In the genomic region with DNA sequence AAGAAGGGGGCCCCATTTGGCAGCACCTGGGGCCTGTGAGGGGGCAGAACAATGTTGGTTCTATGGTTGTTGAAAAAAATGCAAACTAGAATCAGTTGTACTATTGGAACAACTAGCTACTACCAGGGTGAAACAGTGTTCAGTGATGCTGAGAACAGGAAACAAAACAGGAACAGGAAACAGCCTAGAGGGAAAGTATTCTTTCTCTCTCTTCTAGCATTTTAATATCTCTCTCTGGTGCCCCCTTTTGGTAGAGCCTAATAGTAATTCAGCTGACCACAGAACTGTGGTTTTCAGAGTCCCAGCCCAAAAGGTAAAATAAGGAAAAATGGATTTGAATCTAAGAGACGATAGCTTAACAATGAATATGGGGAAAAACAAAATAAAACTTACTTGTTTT, we compare ENCODE assay signal across 8 cellular contexts.
A peak's percentile ranks its signal among the peaks of the same experiment; 100 is the strongest.
DNase-seq lines count a peak whose midpoint lies in the region; ATAC-seq and TF ChIP-seq lines count a peak whose summit lies in the region.

No MANE protein-coding gene starts in this region.

- 0 out of 2 replicates have a peak, but pooled peaks have one; percentile 2 for TF ChIP-seq RAD21 in Ishikawa (IDR thresholded peaks at IDR 0.05; ENCODE audit: low read depth)

- peak; percentile 23; the same call in 1 of the 2 replicates for TF ChIP-seq CTCF in AG04450 (IDR thresholded peaks at IDR 0.05; ENCODE audit: low read depth, low read length)

- H3K4me3 ChIP-seq in AG04450 (ENCODE audit: low read depth, low read length), result no peak overlapping the region

- no peaks in the 10 kb centered on the region for H3K27me3 ChIP-seq in AG04450 (ENCODE audit: control insufficient read depth, insufficient read depth, low read length)

- DNase-seq in AG04450 (ENCODE audit: low read depth, low spot score), result no peak
- DNase-seq in dermis blood vessel endothelial cell, result peak; percentile 48
- DNase-seq in activated effector memory CD4-positive, alpha-beta T cell treated with anti-CD3 and anti-CD28 coated beads, Interleukin-2, amount 50 U/mL, for 16 hours, result no peak
- DNase-seq in NCI-H2227 treated with DMSO at 0.1 percent for 48 hours (lab: John Stamatoyannopoulos, UW), result no peak
- DNase-seq in cerebellar cortex (ENCODE audit: low spot score), result no peak

- TF ChIP-seq EP300 in Ishikawa (IDR thresholded peaks at IDR 0.05; ENCODE audit: borderline replicate concordance), result no peak

- POLR2A ChIA-PET in AG04450 (lab: Yijun Ruan, JAX), result no interaction called here

- peaks cover 7% of the 10 kb centered on the region for H3K9me3 ChIP-seq in AG04450 (ENCODE audit: control insufficient read depth, insufficient read depth, low read length)

- peak; percentile 65 for ATAC-seq in GM18909 (IDR thresholded peaks at IDR 0.05; ENCODE audit: poor library complexity, unreplicated experiment)
- ATAC-seq in GM19455 (IDR thresholded peaks at IDR 0.05; ENCODE audit: unreplicated experiment), result no peak

- CTCF ChIA-PET in AG04450 (lab: Charles Lee), result interaction anchor here (1.0 to 1.4 kb wide), 3 partner anchors 13 to 121 kb away, joined by 3 to 5 read pairs (median 5); no protein-coding TSS in a partner anchor

- H3K27ac ChIP-seq in AG04450 (ENCODE audit: low read depth, low read length), result no peak overlapping the region

TF ChIP-seq in Ishikawa, 13 proteins besides CTCF, POLR2A, EP300 and RAD21:
- no peak for TF ChIP-seq EGR1 (IDR thresholded peaks at IDR 0.05)
- TF ChIP-seq, protein P1, sequence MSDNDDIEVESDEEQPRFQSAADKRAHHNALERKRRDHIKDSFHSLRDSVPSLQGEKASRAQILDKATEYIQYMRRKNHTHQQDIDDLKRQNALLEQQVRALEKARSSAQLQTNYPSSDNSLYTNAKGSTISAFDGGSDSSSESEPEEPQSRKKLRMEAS (IDR thresholded peaks at IDR 0.05), result no peak
- TF ChIP-seq, protein P2, sequence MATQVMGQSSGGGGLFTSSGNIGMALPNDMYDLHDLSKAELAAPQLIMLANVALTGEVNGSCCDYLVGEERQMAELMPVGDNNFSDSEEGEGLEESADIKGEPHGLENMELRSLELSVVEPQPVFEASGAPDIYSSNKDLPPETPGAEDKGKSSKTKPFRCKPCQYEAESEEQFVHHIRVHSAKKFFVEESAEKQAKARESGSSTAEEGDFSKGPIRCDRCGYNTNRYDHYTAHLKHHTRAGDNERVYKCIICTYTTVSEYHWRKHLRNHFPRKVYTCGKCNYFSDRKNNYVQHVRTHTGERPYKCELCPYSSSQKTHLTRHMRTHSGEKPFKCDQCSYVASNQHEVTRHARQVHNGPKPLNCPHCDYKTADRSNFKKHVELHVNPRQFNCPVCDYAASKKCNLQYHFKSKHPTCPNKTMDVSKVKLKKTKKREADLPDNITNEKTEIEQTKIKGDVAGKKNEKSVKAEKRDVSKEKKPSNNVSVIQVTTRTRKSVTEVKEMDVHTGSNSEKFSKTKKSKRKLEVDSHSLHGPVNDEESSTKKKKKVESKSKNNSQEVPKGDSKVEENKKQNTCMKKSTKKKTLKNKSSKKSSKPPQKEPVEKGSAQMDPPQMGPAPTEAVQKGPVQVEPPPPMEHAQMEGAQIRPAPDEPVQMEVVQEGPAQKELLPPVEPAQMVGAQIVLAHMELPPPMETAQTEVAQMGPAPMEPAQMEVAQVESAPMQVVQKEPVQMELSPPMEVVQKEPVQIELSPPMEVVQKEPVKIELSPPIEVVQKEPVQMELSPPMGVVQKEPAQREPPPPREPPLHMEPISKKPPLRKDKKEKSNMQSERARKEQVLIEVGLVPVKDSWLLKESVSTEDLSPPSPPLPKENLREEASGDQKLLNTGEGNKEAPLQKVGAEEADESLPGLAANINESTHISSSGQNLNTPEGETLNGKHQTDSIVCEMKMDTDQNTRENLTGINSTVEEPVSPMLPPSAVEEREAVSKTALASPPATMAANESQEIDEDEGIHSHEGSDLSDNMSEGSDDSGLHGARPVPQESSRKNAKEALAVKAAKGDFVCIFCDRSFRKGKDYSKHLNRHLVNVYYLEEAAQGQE (IDR thresholded peaks at IDR 0.05; ENCODE audit: low read depth), result no peak
- TF ChIP-seq CREB1 (IDR thresholded peaks at IDR 0.05; ENCODE audit: low read depth), result no peak
- TF ChIP-seq ZBTB7A (IDR thresholded peaks at IDR 0.05; ENCODE audit: low read depth), result no peak
- TF ChIP-seq CEBPB (IDR thresholded peaks at IDR 0.05), result no peak
- TF ChIP-seq TCF12 (IDR thresholded peaks at IDR 0.05; ENCODE audit: low read depth), result no peak
- TF ChIP-seq TEAD4 (IDR thresholded peaks at IDR 0.05), result no peak
- TF ChIP-seq NFIC (IDR thresholded peaks at IDR 0.05), result no peak
- TF ChIP-seq, protein P3, sequence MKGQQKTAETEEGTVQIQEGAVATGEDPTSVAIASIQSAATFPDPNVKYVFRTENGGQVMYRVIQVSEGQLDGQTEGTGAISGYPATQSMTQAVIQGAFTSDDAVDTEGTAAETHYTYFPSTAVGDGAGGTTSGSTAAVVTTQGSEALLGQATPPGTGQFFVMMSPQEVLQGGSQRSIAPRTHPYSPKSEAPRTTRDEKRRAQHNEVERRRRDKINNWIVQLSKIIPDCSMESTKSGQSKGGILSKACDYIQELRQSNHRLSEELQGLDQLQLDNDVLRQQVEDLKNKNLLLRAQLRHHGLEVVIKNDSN (IDR thresholded peaks at IDR 0.05), result no peak
TF ChIP-seq in Ishikawa: peak in this region for 0.
